In genomic region chr4:27635936-27636913, GRCh38 we compare ENCODE assay signal across 18 cellular contexts.
DNase-seq lines count a peak whose midpoint lies in the region; ATAC-seq, FAIRE-seq and TF ChIP-seq lines count a peak whose summit lies in the region.
"Had no signal": no experiment of that assay in that cellular context is flagged by ENCODE, and none has a peak within 500 bp of the region (broad histone marks: within the 10 kb centered on the region; RNA-seq: fewer than 3 reads in every experiment).

No MANE protein-coding gene starts in this region.

- DNase-seq in GM12892 (ENCODE audit: insufficient read length) (no peak), type B pancreatic cell (ENCODE audit: extremely low spot score, unreplicated experiment) (no peak), endothelial cell (ENCODE audit: low spot score) (no peak)
- no peak for DNase-seq in stimulated activated CD4-positive, alpha-beta T cell treated with anti-CD3 and anti-CD28 coated beads, Interleukin-4, amount 100 ng/mL, for 4 hours
- DNase-seq: activated CD8-positive, alpha-beta memory T cell treated with anti-CD3 and anti-CD28 coated beads, Interleukin-2, amount 50 U/mL, for 4 hours; kidney; NCI-H1092; NCI-H226; ovary had no signal

- H3K27me3 ChIP-seq in SU-DHL-6 (ENCODE audit: low read length): no peaks in the 10 kb centered on the region
- H3K27me3 ChIP-seq: ovary had no signal

- TF ChIP-seq CTCF in SU-DHL-6 (IDR thresholded peaks at IDR 0.05; ENCODE audit: insufficient read depth, low read length, poor library complexity, severe bottlenecking): no peak
- TF ChIP-seq CTCF in type B pancreatic cell (conservative IDR thresholded peaks at IDR 0.05): no peak
- TF ChIP-seq CTCF in endothelial cell (IDR thresholded peaks at IDR 0.05; ENCODE audit: unreplicated experiment): no peak

- H3K9me2 ChIP-seq in SU-DHL-6 (replicated peaks; ENCODE audit: insufficient read depth, low read length): no peaks in the 10 kb centered on the region

- H3F3A ChIP-seq in SU-DHL-6 (ENCODE audit: insufficient read depth): no peaks in the 10 kb centered on the region

- peaks cover 4% of the 10 kb centered on the region for H3K9me3 Mint-ChIP-seq in type B pancreatic cell
- H3K9me3 Mint-ChIP-seq in endothelial cell (ENCODE audit: unreplicated experiment): no peaks in the 10 kb centered on the region
- H3K9me3 Mint-ChIP-seq: activated naive CD4-positive, alpha-beta T cell treated with anti-CD3 and anti-CD28 coated beads, Interleukin-2, amount 50 U/mL, for 72 hours had no signal

- H4K20me1 ChIP-seq in SU-DHL-6 (ENCODE audit: low read depth, low read length): no peaks in the 10 kb centered on the region

- no peak overlapping the region for H3K9ac ChIP-seq in SU-DHL-6 (ENCODE audit: low read length)

- TF ChIP-seq POLR2A in GM12892 (IDR thresholded peaks at IDR 0.05; ENCODE audit: low read depth, low read length): no peak

- H3K36me3 ChIP-seq in SU-DHL-6 (ENCODE audit: low read length): no peaks in the 10 kb centered on the region
- H3K36me3 ChIP-seq: ovary had no signal

- no peak overlapping the region for H2AFZ ChIP-seq in SU-DHL-6 (ENCODE audit: low read depth, low read length, severe bottlenecking)

- FAIRE-seq in GM12892 (lab: Jason Lieb, UNC): no peak
- FAIRE-seq: endothelial cell of umbilical vein, GM18507, HepG2 had no signal

- H3K4me3 Mint-ChIP-seq in type B pancreatic cell: no peak overlapping the region
- no peak overlapping the region for H3K4me3 Mint-ChIP-seq in endothelial cell (ENCODE audit: unreplicated experiment)

- peak; percentile 58 for ATAC-seq in GM19023 (IDR thresholded peaks at IDR 0.05; ENCODE audit: unreplicated experiment)
- ATAC-seq in GM21825 (IDR thresholded peaks at IDR 0.05; ENCODE audit: unreplicated experiment): peak; percentile 67
- peak; percentile 85 for ATAC-seq in HG03097 (IDR thresholded peaks at IDR 0.05; ENCODE audit: low FRiP score, unreplicated experiment)
- ATAC-seq: activated naive CD4-positive, alpha-beta T cell treated with anti-CD3 and anti-CD28 coated beads, Interleukin-2, amount 50 U/mL, for 72 hours; HepG2 had no signal

- H3K9me3 ChIP-seq in SU-DHL-6 (ENCODE audit: insufficient read depth, low read length): no peaks in the 10 kb centered on the region
- H3K9me3 ChIP-seq: ovary had no signal

- H3K4me2 ChIP-seq in SU-DHL-6 (ENCODE audit: low read depth, low read length, poor library complexity, severe bottlenecking): peak overlapping the region; percentile 10

- H3K27ac ChIP-seq in SU-DHL-6 (ENCODE audit: low read depth, low read length): no peak overlapping the region
- H3K27ac ChIP-seq: C4-2B, ovary had no signal

- H3K79me2 ChIP-seq in SU-DHL-6 (ENCODE audit: insufficient read depth, low read length): no peaks in the 10 kb centered on the region

- peaks cover 5% of the 10 kb centered on the region for H3K27me3 Mint-ChIP-seq in type B pancreatic cell
- H3K27me3 Mint-ChIP-seq in endothelial cell (ENCODE audit: unreplicated experiment): no peaks in the 10 kb centered on the region

- H3K4me1 Mint-ChIP-seq in type B pancreatic cell (ENCODE audit: unreplicated experiment): no peaks in the 10 kb centered on the region
- no peaks in the 10 kb centered on the region for H3K4me1 Mint-ChIP-seq in endothelial cell (ENCODE audit: unreplicated experiment)

- H3K36me3 Mint-ChIP-seq in type B pancreatic cell (no peaks in the 10 kb centered on the region), endothelial cell (ENCODE audit: low read depth, unreplicated experiment) (no peaks in the 10 kb centered on the region)
- H3K36me3 Mint-ChIP-seq: activated naive CD4-positive, alpha-beta T cell treated with anti-CD3 and anti-CD28 coated beads, Interleukin-2, amount 50 U/mL, for 72 hours had no signal

- H3K4me3 ChIP-seq in SU-DHL-6 (ENCODE audit: insufficient read depth, low read length, poor library complexity, severe bottlenecking): no peak overlapping the region
- H3K4me3 ChIP-seq: ovary had no signal

- H3K27ac Mint-ChIP-seq in type B pancreatic cell (no peak overlapping the region), endothelial cell (ENCODE audit: unreplicated experiment) (no peak overlapping the region)
- H3K27ac Mint-ChIP-seq: activated naive CD4-positive, alpha-beta T cell treated with anti-CD3 and anti-CD28 coated beads, Interleukin-2, amount 50 U/mL, for 72 hours had no signal
